In genomic region chr12:177980-178714, GRCh38 we compare ENCODE assay signal across 15 cellular contexts. TPM values are rescaled to one million over a fixed set of nuclear protein-coding genes. Genes with fewer than 3 reads are reported as not detected.
DNase-seq lines count a peak whose midpoint lies in the region; ATAC-seq and TF ChIP-seq lines count a peak whose summit lies in the region.
"Had no signal": no experiment of that assay in that cellular context is flagged by ENCODE, and none has a peak within 500 bp of the region (broad histone marks: within the 10 kb centered on the region; RNA-seq: fewer than 3 reads in every experiment).

No MANE protein-coding gene starts in this region.

- intact Hi-C loops in heart left ventricle (cut with DNase I), result no loop called here

- H3K9me3 ChIP-seq in heart left ventricle, result no peaks in the 10 kb centered on the region
- no peaks in the 10 kb centered on the region for H3K9me3 ChIP-seq in right atrium auricular region
- no peaks in the 10 kb centered on the region for H3K9me3 ChIP-seq in tibial nerve
- H3K9me3 ChIP-seq: BE2C had no signal

- no peaks in the 10 kb centered on the region for H3K36me3 Mint-ChIP-seq in nephron progenitor cell (ENCODE audit: low read depth)
- H3K36me3 Mint-ChIP-seq: CD4-positive, CD25-positive, alpha-beta regulatory T cell had no signal

- H3K27me3 Mint-ChIP-seq in nephron progenitor cell (ENCODE audit: low read depth, poor library complexity), result peaks cover 22% of the 10 kb centered on the region

- peak overlapping the region; percentile 91 for H3K27ac Mint-ChIP-seq in nephron progenitor cell
- H3K27ac Mint-ChIP-seq: CD4-positive, CD25-positive, alpha-beta regulatory T cell had no signal

- no peak overlapping the region for H3K4me3 ChIP-seq in heart left ventricle
- H3K4me3 ChIP-seq in right atrium auricular region, result no peak overlapping the region
- no peak overlapping the region for H3K4me3 ChIP-seq in tibial nerve

- TF ChIP-seq CTCF in heart left ventricle (IDR thresholded peaks at IDR 0.05), result no peak
- TF ChIP-seq CTCF in right atrium auricular region (IDR thresholded peaks at IDR 0.05), result no peak
- TF ChIP-seq CTCF in nephron progenitor cell (IDR thresholded peaks at IDR 0.05), result no peak
- no peak for TF ChIP-seq CTCF in tibial nerve (IDR thresholded peaks at IDR 0.05)

- TF ChIP-seq POLR2A in heart left ventricle (IDR thresholded peaks at IDR 0.05), result no peak
- TF ChIP-seq POLR2A in tibial nerve (IDR thresholded peaks at IDR 0.05), result no peak

- H3K27me3 ChIP-seq in heart left ventricle (no peaks in the 10 kb centered on the region), right atrium auricular region (no peaks in the 10 kb centered on the region), tibial nerve (no peaks in the 10 kb centered on the region)
- H3K27me3 ChIP-seq: BE2C had no signal

- no peaks in the 10 kb centered on the region for H3K9me3 Mint-ChIP-seq in nephron progenitor cell
- H3K9me3 Mint-ChIP-seq: CD4-positive, CD25-positive, alpha-beta regulatory T cell; H9 had no signal

- WGBS in heart left ventricle, 4 donors, result 87 to 89% (median 88%) methylated on average over 18 of the region's 18 CpGs
- 88 to 89% methylated on average over 17 to 18 of the region's 18 CpGs for WGBS in tibial nerve, 2 donors

- no peaks in the 10 kb centered on the region for H3K36me3 ChIP-seq in heart left ventricle
- no peaks in the 10 kb centered on the region for H3K36me3 ChIP-seq in right atrium auricular region
- no peaks in the 10 kb centered on the region for H3K36me3 ChIP-seq in tibial nerve
- H3K36me3 ChIP-seq: BE2C had no signal

- peak in 2 of 5 donors; percentile 24 to 51 for DNase-seq in heart left ventricle
- no peak for DNase-seq in right atrium auricular region (ENCODE audit: low spot score)
- peak in 1 of 61 donors; percentile 37 for DNase-seq in caudate nucleus (lab: John Stamatoyannopoulos, UW)
- no peak for DNase-seq in nephron progenitor cell
- no peak for DNase-seq in DMS114 treated with DMSO at 0.1 percent for 48 hours (lab: John Stamatoyannopoulos, UW; ENCODE audit: unreplicated experiment)
- no peak for DNase-seq in tibial nerve (ENCODE audit: low spot score in 2 of 2)
- DNase-seq: BE2C; CD4-positive, CD25-positive, alpha-beta regulatory T cell; H9; Kasumi-1; MM.1S had no signal

- H3K27ac ChIP-seq in heart left ventricle (peak overlapping the region in 11 of 12 donors; percentile 43 to 85 (median 79)), right atrium auricular region (peak overlapping the region in 1 of 2 donors; percentile 54), caudate nucleus (ENCODE audit: low read depth, low read length) (peak overlapping the region; percentile 24), temporal lobe (ENCODE audit: low read depth, low read length) (peak overlapping the region; percentile 10), tibial nerve (no peak overlapping the region)

- peaks cover 80% of the 10 kb centered on the region for H3K4me1 Mint-ChIP-seq in nephron progenitor cell

- no peak overlapping the region for H3K4me3 Mint-ChIP-seq in nephron progenitor cell
- H3K4me3 Mint-ChIP-seq: CD4-positive, CD25-positive, alpha-beta regulatory T cell had no signal

- ATAC-seq in heart left ventricle, result no peak
- ATAC-seq in GM21737 (IDR thresholded peaks at IDR 0.05; ENCODE audit: unreplicated experiment), result no peak
- ATAC-seq: Panc1 had no signal

- H3K4me1 ChIP-seq in heart left ventricle, result peaks cover 22 to 93% (median 81%) of the 10 kb centered on the region in 12 donors
- peaks cover 3 to 80% of the 10 kb centered on the region in 2 donors for H3K4me1 ChIP-seq in right atrium auricular region
- H3K4me1 ChIP-seq in tibial nerve, result peaks cover 0 to 29% (median 0%) of the 10 kb centered on the region in 4 donors

- TF ChIP-seq EP300 in tibial nerve (IDR thresholded peaks at IDR 0.05), result no peak

RNA-seq across cellular contexts. Expression of gene SLC6A12, which starts 35.8 kb away (rescaled TPM):
- total RNA-seq in heart left ventricle (1 to 10 TPM in 4 of 9 donors, under 1 TPM in 4, not detected in 1; 0.63 to 3.8 (median 0.99) TPM), right atrium auricular region (1 to 10 TPM in 1 of 2 donors, not detected in 1; 1.1 TPM), temporal lobe (11.1 TPM), tibial nerve (under 1 TPM in 3 of 4 donors, not detected in 1; 0.21 to 0.60 (median 0.39) TPM)
- under 1 TPM; 0.11 to 0.80 TPM for polyA plus RNA-seq in heart left ventricle
- total RNA-seq: CD4-positive, CD25-positive, alpha-beta regulatory T cell; NCI-H460 had no signal
- polyA plus RNA-seq: CD4-positive, CD25-positive, alpha-beta regulatory T cell had no signal

Comparison
In these comparisons a context has a peak if more than half of its experiments do, and no peak if none do; other contexts are left out.
1. H3K27ac ChIP-seq: peak in heart left ventricle (11 of 12), caudate nucleus (single experiment) and temporal lobe (single experiment); none in tibial nerve (0 of 4).